ENCODE assay signal across 8 cellular contexts in genomic region chr7:28409716-28410627, GRCh38. TPM values are rescaled to one million over a fixed set of nuclear protein-coding genes. Genes with fewer than 3 reads are reported as not detected.
DNase-seq lines count a peak whose midpoint lies in the region; ATAC-seq, FAIRE-seq and TF ChIP-seq lines count a peak whose summit lies in the region.

No MANE protein-coding gene starts in this region.

- CTCF ChIA-PET in Caco-2 (lab: Charles Lee), result no interaction called here

- no peak for TF ChIP-seq CTCF in Caco-2 (IDR thresholded peaks at IDR 0.05; ENCODE audit: insufficient read depth in 1 of 2, low read depth in 1 of 2, low read length in 1 of 2, severe bottlenecking in 1 of 2, unreplicated experiment in 1 of 2)
- TF ChIP-seq CTCF in pancreas (IDR thresholded peaks at IDR 0.05), result no peak

- H3K4me3 ChIP-seq in Caco-2 (ENCODE audit: low read depth, low read length), result peak overlapping the region; percentile 47
- H3K4me3 ChIP-seq in pancreas, result peak overlapping the region; percentile 31 to 45 (median 44)

- H3K27me3 Mint-ChIP-seq in Caco-2 (ENCODE audit: insufficient read depth, unreplicated experiment), result no peaks in the 10 kb centered on the region

- POLR2A ChIA-PET in Caco-2 (lab: Charles Lee), result interaction anchor here (1.0 kb wide), 1 partner anchor 11 kb away, joined by 3 read pairs; no protein-coding TSS in a partner anchor

- ATAC-seq in HG02798 (IDR thresholded peaks at IDR 0.05; ENCODE audit: poor library complexity, unreplicated experiment), result peak; percentile 22
- ATAC-seq in Right ventricle myocardium superior (ENCODE audit: poor library complexity), result peak; percentile 40
- ATAC-seq in pancreas, result peak; percentile 22 to 53 (median 40)
- ATAC-seq in HG03520 (IDR thresholded peaks at IDR 0.05; ENCODE audit: unreplicated experiment), result no peak
- no peak for ATAC-seq in GM18519 (IDR thresholded peaks at IDR 0.05; ENCODE audit: low FRiP score, unreplicated experiment)
- no peak for ATAC-seq in HG02588 (IDR thresholded peaks at IDR 0.05; ENCODE audit: unreplicated experiment)

- no peaks in the 10 kb centered on the region for H3K9me3 ChIP-seq in Caco-2
- no peaks in the 10 kb centered on the region for H3K9me3 ChIP-seq in pancreas

- H3K36me3 ChIP-seq in Caco-2 (ENCODE audit: control insufficient read depth, insufficient read depth, low read length), result no peaks in the 10 kb centered on the region
- H3K36me3 ChIP-seq in pancreas, result no peaks in the 10 kb centered on the region

- intact Hi-C loops in Caco-2 (cut with micrococcal nuclease; ENCODE audit: unreplicated experiment) (loop anchor here (2.0 to 5.0 kb wide), 2 partner anchors 127 to 212 kb away; no protein-coding TSS in a partner anchor), Right ventricle myocardium superior (cut with DNase I) (loop anchor here (5.0 to 10.0 kb wide), 2 partner anchors 125 to 442 kb away; no protein-coding TSS in a partner anchor), pancreas (cut with DNase I) (no loop called here)

- peaks cover 6% of the 10 kb centered on the region for H3K36me3 Mint-ChIP-seq in Caco-2 (ENCODE audit: insufficient read depth, unreplicated experiment)

- no peak for FAIRE-seq in pancreas (lab: Jason Lieb, UNC)

- H3K27ac ChIP-seq in pancreas, result peak overlapping the region in 2 of 4 donors; percentile 56 to 63

- WGBS in pancreas, 2 donors, result 1 to 2% methylated on average over 75 to 92 of the region's 92 CpGs

- peak overlapping the region; percentile 85 for H3K4me3 Mint-ChIP-seq in Caco-2 (ENCODE audit: unreplicated experiment)

- H3K4me1 ChIP-seq in Caco-2 (peaks cover 5% of the 10 kb centered on the region), pancreas (peaks cover 0 to 13% (median 7%) of the 10 kb centered on the region in 3 donors)

- H3K27ac Mint-ChIP-seq in Caco-2 (ENCODE audit: unreplicated experiment), result peak overlapping the region; percentile 89

- peak in 1 of 2 experiments; percentile 42 for DNase-seq in Caco-2
- DNase-seq in activated naive CD4-positive, alpha-beta T cell treated with anti-CD3 and anti-CD28 coated beads, Interleukin-2, amount 50 U/mL, for 16 hours, result peak; percentile 26
- DNase-seq in Right ventricle myocardium superior, result peak; percentile 62
- peak in 4 of 6 donors; percentile 26 to 77 (median 58) for DNase-seq in pancreas

- H3K27me3 ChIP-seq in Caco-2 (replicated peaks; ENCODE audit: control insufficient read depth, insufficient read depth, low read length), result no peaks in the 10 kb centered on the region; the same call in 1 of the 2 replicates
- H3K27me3 ChIP-seq in pancreas, result peaks cover 0 to 22% (median 7%) of the 10 kb centered on the region in 4 donors

- BruUV-seq in Caco-2 (replicated peaks; lab: Mats Ljungman, UMichigan), result TSS peak; percentile 85

- H3K9me3 Mint-ChIP-seq in Caco-2 (ENCODE audit: unreplicated experiment), result no peaks in the 10 kb centered on the region

- H3K4me1 Mint-ChIP-seq in Caco-2 (ENCODE audit: low read depth, unreplicated experiment), result peaks cover 9% of the 10 kb centered on the region

RNA-seq across cellular contexts. Expression of gene CREB5, which starts 2.3 kb away (rescaled TPM):
- 9.1 and 9.2 TPM in 2 replicates for total RNA-seq in Caco-2 (2022)
- 4.7 TPM for total RNA-seq in Right ventricle myocardium superior
- total RNA-seq in pancreas, result 10 to 100 TPM in 1 of 6 donors, 1 to 10 TPM in 5; 2.9 to 11.5 (median 3.6) TPM
- 1 to 10 TPM; 2.5 to 8.4 TPM for polyA plus RNA-seq in pancreas

Comparison
In these comparisons a context has a peak if more than half of its experiments do, and no peak if none do; other contexts are left out.
1. ATAC-seq: peak in HG02798 (single experiment), Right ventricle myocardium superior (single experiment) and pancreas (4 of 4); none in HG03520 (single experiment), GM18519 (single experiment) and HG02588 (single experiment).
2. intact Hi-C loops: an anchor here in Caco-2 (2.0 to 5.0 kb wide) and Right ventricle myocardium superior (5.0 to 10.0 kb wide); none called in pancreas.